ENCODE assay signal across 8 cellular contexts in the genomic region with DNA sequence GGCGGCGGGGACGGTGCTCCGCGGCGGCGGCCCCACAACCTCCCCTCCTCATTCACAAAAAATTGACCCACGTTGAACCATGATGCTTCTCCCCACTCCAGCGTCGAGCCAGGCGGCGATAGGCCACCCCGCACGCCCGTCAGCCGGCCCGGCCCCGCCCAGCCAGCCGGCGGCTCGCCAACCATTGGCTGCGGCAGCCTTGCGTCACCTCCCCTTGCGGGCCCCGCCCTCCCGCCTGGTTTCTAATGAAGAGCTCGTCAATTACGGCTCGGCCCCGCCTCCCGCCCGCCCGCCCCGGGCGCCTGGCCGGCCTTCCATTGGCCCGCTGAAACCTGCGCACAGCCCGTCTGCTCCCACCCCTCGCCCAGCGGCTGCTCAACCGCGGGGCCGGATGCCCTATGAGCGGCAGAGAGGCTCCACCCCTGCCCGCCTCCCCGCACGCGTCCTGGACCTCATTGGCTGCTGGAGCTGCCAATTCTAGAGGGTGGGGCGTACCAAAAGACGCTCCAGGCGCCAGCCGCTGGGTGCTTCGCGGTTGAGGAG. TPM values are rescaled to one million over a fixed set of nuclear protein-coding genes. Genes with fewer than 3 reads are reported as not detected.
A peak's percentile ranks its signal among the peaks of the same experiment; 100 is the strongest.
DNase-seq lines count a peak whose midpoint lies in the region; ATAC-seq and TF ChIP-seq lines count a peak whose summit lies in the region.

HDAC4 (minus strand) TSS at position 114 of the 543 bp plus-strand sequence. CDS start 48,321 bp downstream, outside the sequence.

- peak; percentile 78 for ATAC-seq in HG02884 (IDR thresholded peaks at IDR 0.05; ENCODE audit: unreplicated experiment)

- H3K4me2 ChIP-seq in parathyroid adenoma (ENCODE audit: low read length) = peak within 1 kb of the TSS; percentile 88

- intact Hi-C loops in T-helper 1 cell treated with Interleukin-12 subunit alpha and Interleukin-12 subunit beta and Interleukin-4 antibody, amounts not matched to agents 30 ng/mL and 1 ng/mL, for 36 hours (cut with micrococcal nuclease) = loop anchor here (1.0 to 5.0 kb wide), 13 partner anchors 20 to 735 kb away; partner anchors contain the start of gene COPS9
- intact Hi-C loops in adrenal gland (cut with DNase I) (loop anchor here in 1 of 2 donors (10.0 kb wide), 1 partner anchor 484 kb away; no protein-coding TSS in a partner anchor), cardiac septum (cut with DNase I) (loop anchor here (2.0 kb wide), 1 partner anchor 72 kb away; no protein-coding TSS in a partner anchor), tibial artery (cut with DNase I; ENCODE audit: low total_unique reads) (loop anchor here (2.0 kb wide), 1 partner anchor 72 kb away; no protein-coding TSS in a partner anchor)

- H3K27me3 ChIP-seq in adrenal gland (no peaks in the 10 kb centered on the region), parathyroid adenoma (ENCODE audit: control insufficient read depth, insufficient read depth, low read length) (no peaks in the 10 kb centered on the region), tibial artery (peaks cover 0 to 2% of the 10 kb centered on the region in 2 donors)

- peak within 1 kb of the TSS; percentile 95 for H3K9ac ChIP-seq in parathyroid adenoma

- H2AFZ ChIP-seq in parathyroid adenoma = peak within 1 kb of the TSS; percentile 97

- DNase-seq in NCI-H146 treated with DMSO at 0.1 percent for 48 hours (lab: John Stamatoyannopoulos, UW; ENCODE audit: unreplicated experiment) (peak; percentile 88), adrenal gland (peak; percentile 99 to 100 (median 99)), cardiac septum (ENCODE audit: low spot score) (peak; percentile 100), tibial artery (peak; percentile 98 to 100)

- H3K4me3 ChIP-seq in GM12875 (ENCODE audit: low read depth, low read length) = peak within 1 kb of the TSS; percentile 92
- peak within 1 kb of the TSS; percentile 70 to 81 (median 72) for H3K4me3 ChIP-seq in adrenal gland
- peak within 1 kb of the TSS; percentile 95 for H3K4me3 ChIP-seq in parathyroid adenoma (ENCODE audit: low read depth, low read length)
- peak within 1 kb of the TSS; percentile 69 to 85 for H3K4me3 ChIP-seq in tibial artery

- H3K27ac ChIP-seq in adrenal gland = peak within 1 kb of the TSS; percentile 97 to 100 (median 99)
- H3K27ac ChIP-seq in parathyroid adenoma = peak within 1 kb of the TSS; percentile 98
- H3K27ac ChIP-seq in tibial artery = peak within 1 kb of the TSS; percentile 97 to 98

- H3K4me1 ChIP-seq in adrenal gland (replicated peaks in 1 of 2) (peaks cover 25 to 46% of the 10 kb centered on the region in 2 donors), parathyroid adenoma (no peaks in the 10 kb centered on the region), tibial artery (peaks cover 0 to 32% (median 12%) of the 10 kb centered on the region in 4 donors)

- TF ChIP-seq CTCF in GM12875 (IDR thresholded peaks at IDR 0.05; ENCODE audit: borderline replicate concordance, insufficient read depth, low read depth, low read length) = no peak
- TF ChIP-seq CTCF in adrenal gland (IDR thresholded peaks at IDR 0.05) = no peak
- TF ChIP-seq CTCF in parathyroid adenoma (IDR thresholded peaks at IDR 0.05) = no peak
- TF ChIP-seq CTCF in tibial artery (IDR thresholded peaks at IDR 0.05) = no peak

- TF ChIP-seq POLR2A in adrenal gland (IDR thresholded peaks at IDR 0.05) = peak in 1 of 2 donors; percentile 68

- H3K36me3 ChIP-seq in adrenal gland (replicated peaks in 1 of 2) (no peaks in the 10 kb centered on the region), parathyroid adenoma (ENCODE audit: control insufficient read depth, insufficient read depth, low read length) (no peaks in the 10 kb centered on the region), tibial artery (no peaks in the 10 kb centered on the region)

- H3K9me3 ChIP-seq in adrenal gland (replicated peaks in 1 of 3) (no peaks in the 10 kb centered on the region), parathyroid adenoma (ENCODE audit: control insufficient read depth, low read length) (no peaks in the 10 kb centered on the region), tibial artery (no peaks in the 10 kb centered on the region)

- 0 to 1% (median 0%) methylated on average over 5 to 55 of the region's 55 CpGs; no CpG with 5 or more reads in 1 of the 4 donors for WGBS in adrenal gland, 4 donors

- H3K79me2 ChIP-seq in parathyroid adenoma = peaks cover 6% of the 10 kb centered on the region

RNA-seq across cellular contexts. Expression of gene HDAC4, which starts in this region (rescaled TPM):
- total RNA-seq in T-helper 1 cell treated with Interleukin-12 subunit alpha and Interleukin-12 subunit beta and Interleukin-4 antibody, amounts not matched to agents 30 ng/mL and 1 ng/mL, for 36 hours = 82.0 and 82.1 TPM in 2 replicates
- 10 to 100 TPM; 21.3 to 88.9 (median 41.2) TPM for total RNA-seq in adrenal gland
- polyA plus RNA-seq in adrenal gland = 10 to 100 TPM in 1 of 3 donors, 1 to 10 TPM in 2; 8.3 to 22.5 (median 8.7) TPM
- total RNA-seq in cardiac septum = 34.4 TPM

Comparison
In these comparisons a context has a peak if more than half of its experiments do, and no peak if none do; other contexts are left out.
1. Peak in every context shown above with its lines: DNase-seq, ATAC-seq, H3K4me3 ChIP-seq and H3K27ac ChIP-seq.